11 cellular contexts compared by ENCODE assay signal in the genomic region with DNA sequence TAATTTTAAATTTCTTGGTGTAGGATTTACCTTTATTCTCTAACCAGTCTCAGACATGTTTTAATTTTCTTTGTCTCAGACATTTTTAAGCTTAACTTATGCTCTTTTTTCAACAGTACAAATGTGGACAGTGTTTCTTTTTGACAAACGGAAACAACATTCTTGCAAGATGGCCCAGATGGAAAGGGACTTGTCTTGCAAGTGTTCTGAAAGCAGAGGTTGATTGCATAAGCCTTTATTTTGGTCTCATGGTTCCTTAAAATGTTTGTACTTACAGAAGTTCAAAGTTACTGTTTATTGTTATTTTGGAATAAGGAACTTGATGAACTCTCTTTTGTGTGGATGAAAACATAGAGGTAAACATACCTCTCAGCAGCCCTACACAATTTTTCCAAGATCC. TPM values are rescaled to one million over a fixed set of nuclear protein-coding genes. Genes with fewer than 3 reads are reported as not detected.
DNase-seq lines count a peak whose midpoint lies in the region; ATAC-seq and TF ChIP-seq lines count a peak whose summit lies in the region.
"Had no signal": no experiment of that assay in that cellular context is flagged by ENCODE, and none has a peak within 500 bp of the region (broad histone marks: within the 10 kb centered on the region; RNA-seq: fewer than 3 reads in every experiment).

No MANE protein-coding gene starts in this region.

- no peak overlapping the region for H3K4me3 Mint-ChIP-seq in activated naive CD4-positive, alpha-beta T cell treated with anti-CD3 and anti-CD28 coated beads, Interleukin-2, amount 10 ng/mL, durations not matched to agents 7 days and 5 days
- no peak overlapping the region for H3K4me3 Mint-ChIP-seq in activated CD8-positive, alpha-beta T cell treated with anti-CD3 and anti-CD28 coated beads, Interleukin-2, amount 10 ng/mL, durations not matched to agents 7 days and 5 days

- H3K27me3 Mint-ChIP-seq in activated naive CD4-positive, alpha-beta T cell treated with anti-CD3 and anti-CD28 coated beads, Interleukin-2, amount 10 ng/mL, durations not matched to agents 7 days and 5 days: no peaks in the 10 kb centered on the region
- no peaks in the 10 kb centered on the region for H3K27me3 Mint-ChIP-seq in activated CD8-positive, alpha-beta T cell treated with anti-CD3 and anti-CD28 coated beads, Interleukin-2, amount 10 ng/mL, durations not matched to agents 7 days and 5 days (ENCODE audit: low read depth)

- H3K4me1 ChIP-seq in lower lobe of right lung (peaks cover 84% of the 10 kb centered on the region), transverse colon (peaks cover 0 to 65% (median 12%) of the 10 kb centered on the region in 4 donors)

- no peak for TF ChIP-seq POLR2A in transverse colon (IDR thresholded peaks at IDR 0.05)

- CTCF ChIA-PET in activated naive CD4-positive, alpha-beta T cell treated with anti-CD3 and anti-CD28 coated beads, Interleukin-2, amount 10 ng/mL, durations not matched to agents 7 days and 5 days (lab: Charles Lee): interaction anchor here (1.3 to 1.5 kb wide), 3 partner anchors 10 to 58 kb away, joined by 3 to 6 read pairs (median 3); no protein-coding TSS in a partner anchor
- CTCF ChIA-PET in activated CD8-positive, alpha-beta T cell treated with anti-CD3 and anti-CD28 coated beads, Interleukin-2, amount 10 ng/mL, durations not matched to agents 7 days and 5 days (lab: Charles Lee): interaction anchor here (1.0 to 1.8 kb wide), 4 partner anchors 8 to 243 kb away, joined by 4 to 6 read pairs (median 6); no protein-coding TSS in a partner anchor

- TF ChIP-seq CTCF in lower lobe of right lung (IDR thresholded peaks at IDR 0.05) (no peak), transverse colon (IDR thresholded peaks at IDR 0.05) (no peak)

- peak overlapping the region; percentile 91 for H3K27ac ChIP-seq in lower lobe of right lung
- peak overlapping the region; percentile 61 to 90 (median 84) for H3K27ac ChIP-seq in transverse colon
- H3K27ac ChIP-seq: psoas muscle had no signal

- in situ Hi-C loops in transverse colon (cut with MboI; ENCODE audit: low pct_ligation_motif_present in 1 of 4, low pct_unique_long_range_greater_than_20kb in 1 of 4, low sequenced_read_pairs in 3 of 4): no loop called here

- H3K4me3 ChIP-seq in lower lobe of right lung (no peak overlapping the region), transverse colon (no peak overlapping the region)
- H3K4me3 ChIP-seq: psoas muscle had no signal

- ATAC-seq in activated CD8-positive, alpha-beta T cell treated with anti-CD3 and anti-CD28 coated beads, Interleukin-2, amount 10 ng/mL, durations not matched to agents 7 days and 5 days: no peak
- ATAC-seq in lower lobe of right lung: peak in 1 of 2 donors; percentile 28
- ATAC-seq: psoas muscle had no signal

- H3K4me1 Mint-ChIP-seq in activated naive CD4-positive, alpha-beta T cell treated with anti-CD3 and anti-CD28 coated beads, Interleukin-2, amount 10 ng/mL, durations not matched to agents 7 days and 5 days: peaks cover 85% of the 10 kb centered on the region
- peaks cover 81% of the 10 kb centered on the region for H3K4me1 Mint-ChIP-seq in activated CD8-positive, alpha-beta T cell treated with anti-CD3 and anti-CD28 coated beads, Interleukin-2, amount 10 ng/mL, durations not matched to agents 7 days and 5 days (ENCODE audit: low read depth)

- POLR2A ChIA-PET in activated CD8-positive, alpha-beta T cell treated with anti-CD3 and anti-CD28 coated beads, Interleukin-2, amount 10 ng/mL, durations not matched to agents 7 days and 5 days (lab: Charles Lee): interaction anchor here (5.5 to 16.0 kb wide), 2 partner anchors 13 to 22 kb away, joined by 58 to 381 read pairs; partner anchors contain the start of gene SMAP2

- 33 to 72% methylated on average over 1 of the region's 1 CpG for WGBS in transverse colon (ENCODE audit: low coverage in 1 of 2), 2 donors

- intact Hi-C loops in lower lobe of right lung (cut with DNase I): no loop called here
- intact Hi-C loops in transverse colon (cut with DNase I; ENCODE audit: low total_unique reads): no loop called here

- H3K9me3 Mint-ChIP-seq in activated naive CD4-positive, alpha-beta T cell treated with anti-CD3 and anti-CD28 coated beads, Interleukin-2, amount 10 ng/mL, durations not matched to agents 7 days and 5 days: no peaks in the 10 kb centered on the region
- no peaks in the 10 kb centered on the region for H3K9me3 Mint-ChIP-seq in activated CD8-positive, alpha-beta T cell treated with anti-CD3 and anti-CD28 coated beads, Interleukin-2, amount 10 ng/mL, durations not matched to agents 7 days and 5 days (ENCODE audit: insufficient read depth)

- H3K36me3 ChIP-seq in lower lobe of right lung (no peaks in the 10 kb centered on the region), transverse colon (no peaks in the 10 kb centered on the region)

- no peak for DNase-seq in activated naive CD4-positive, alpha-beta T cell treated with anti-CD3 and anti-CD28 coated beads, Interleukin-2, amount 10 ng/mL, durations not matched to agents 7 days and 5 days
- DNase-seq in activated naive CD4-positive, alpha-beta T cell treated with Interleukin-2 at 50 U/mL for 16 hours: no peak
- no peak for DNase-seq in activated CD8-positive, alpha-beta T cell treated with anti-CD3 and anti-CD28 coated beads, Interleukin-2, amount 10 ng/mL, durations not matched to agents 7 days and 5 days
- no peak for DNase-seq in lower lobe of right lung
- no peak for DNase-seq in transverse colon
- DNase-seq in stimulated activated CD4-positive, alpha-beta T cell treated with anti-CD3 and anti-CD28 coated beads, Interleukin-2, amount 100 ng/mL, for 48 hours: no peak
- no peak for DNase-seq in globus pallidus (ENCODE audit: low spot score)
- no peak for DNase-seq in NCI-H524 treated with DMSO at 0.1 percent for 48 hours (lab: John Stamatoyannopoulos, UW)
- DNase-seq: activated CD4-positive, CD25-positive, alpha-beta regulatory T cell treated with anti-CD3 and anti-CD28 coated beads, Interleukin-2, amount 50 U/mL, for 72 hours; NCI-H146; psoas muscle had no signal

- peak overlapping the region; percentile 82 for H3K27ac Mint-ChIP-seq in activated naive CD4-positive, alpha-beta T cell treated with anti-CD3 and anti-CD28 coated beads, Interleukin-2, amount 10 ng/mL, durations not matched to agents 7 days and 5 days
- H3K27ac Mint-ChIP-seq in activated CD8-positive, alpha-beta T cell treated with anti-CD3 and anti-CD28 coated beads, Interleukin-2, amount 10 ng/mL, durations not matched to agents 7 days and 5 days: peak overlapping the region; percentile 42

- H3K36me3 Mint-ChIP-seq in activated naive CD4-positive, alpha-beta T cell treated with anti-CD3 and anti-CD28 coated beads, Interleukin-2, amount 10 ng/mL, durations not matched to agents 7 days and 5 days: peaks cover 39% of the 10 kb centered on the region
- peaks cover 38% of the 10 kb centered on the region for H3K36me3 Mint-ChIP-seq in activated CD8-positive, alpha-beta T cell treated with anti-CD3 and anti-CD28 coated beads, Interleukin-2, amount 10 ng/mL, durations not matched to agents 7 days and 5 days (ENCODE audit: low read depth)

- H3K9me3 ChIP-seq in lower lobe of right lung (no peaks in the 10 kb centered on the region), transverse colon (no peaks in the 10 kb centered on the region)
- H3K9me3 ChIP-seq: psoas muscle had no signal

- TF ChIP-seq EP300 in transverse colon (IDR thresholded peaks at IDR 0.05; ENCODE audit: low read depth): no peak

- no peaks in the 10 kb centered on the region for H3K27me3 ChIP-seq in lower lobe of right lung (ENCODE audit: low read depth)
- no peaks in the 10 kb centered on the region for H3K27me3 ChIP-seq in transverse colon

RNA-seq across cellular contexts. Expression of gene SMAP2, which starts 22.9 kb away (rescaled TPM):
- 100 to 1,000 TPM; 106 to 107 TPM for total RNA-seq in activated CD8-positive, alpha-beta T cell treated with anti-CD3 and anti-CD28 coated beads, Interleukin-2, amount 10 ng/mL, durations not matched to agents 7 days and 5 days
- total RNA-seq in lower lobe of right lung (72.8 TPM), transverse colon (10 to 100 TPM; 20.1 to 47.0 (median 33.8) TPM)

RNA-seq across cellular contexts. Expression of gene ZFP69B, which starts 53.9 kb away (rescaled TPM):
- total RNA-seq in activated CD8-positive, alpha-beta T cell treated with anti-CD3 and anti-CD28 coated beads, Interleukin-2, amount 10 ng/mL, durations not matched to agents 7 days and 5 days: 1 to 10 TPM; 3.6 to 3.8 TPM
- total RNA-seq in lower lobe of right lung (1.3 TPM), transverse colon (1 to 10 TPM in 1 of 4 donors, under 1 TPM in 1, not detected in 2; 0.68 to 1.9 TPM)
